ENCODE assay signal across 31 cellular contexts in the genomic region with DNA sequence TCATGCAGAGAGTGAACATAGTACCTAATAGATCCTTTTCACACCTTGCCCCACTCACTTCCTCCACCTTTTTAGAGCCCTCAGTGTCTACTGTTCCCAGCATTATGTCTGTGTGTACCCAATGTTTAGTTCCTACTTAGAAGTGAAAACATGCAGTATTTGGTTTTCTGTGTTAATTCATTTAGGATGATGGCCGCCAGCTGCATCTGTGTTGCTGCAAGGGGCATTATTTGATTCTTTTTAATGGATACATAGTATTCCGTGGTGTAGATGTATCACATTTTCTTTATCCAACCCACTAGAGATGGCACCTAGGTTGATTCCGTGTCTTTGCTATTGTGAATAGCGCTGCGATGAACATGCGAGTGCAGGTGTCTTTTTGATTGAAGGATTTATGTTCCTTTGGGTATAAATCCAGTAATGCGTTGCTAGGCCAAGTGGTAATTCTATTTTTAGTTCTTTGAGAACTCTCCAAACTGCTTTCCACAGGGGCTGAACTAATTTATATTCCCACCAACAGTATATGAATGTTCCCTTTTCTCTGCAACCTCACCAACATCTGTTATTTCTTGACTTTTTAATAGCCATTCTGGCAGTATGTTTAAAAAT. TPM values are rescaled to one million over a fixed set of nuclear protein-coding genes. Genes with fewer than 3 reads are reported as not detected.
"Had no signal": no experiment of that assay in that cellular context is flagged by ENCODE, and none has a peak within 500 bp of the region (broad histone marks: within the 10 kb centered on the region; RNA-seq: fewer than 3 reads in every experiment).

No MANE protein-coding gene starts in this region.

- H3K4me1 ChIP-seq: colonic mucosa, foreskin keratinocyte, heart right ventricle had no signal

- ATAC-seq: effector memory CD8-positive, alpha-beta T cell; esophagus mucosa; foreskin keratinocyte; gastrocnemius medialis; gastroesophageal sphincter; heart left ventricle; heart right ventricle had no signal

- H3K27me3 ChIP-seq: colonic mucosa, dorsolateral prefrontal cortex, esophagus muscularis mucosa, esophagus squamous epithelium, foreskin keratinocyte, gastrocnemius medialis, gastroesophageal sphincter, heart left ventricle, heart right ventricle had no signal

- H3K36me3 ChIP-seq: colonic mucosa, gastrocnemius medialis had no signal

- H3K4me3 Mint-ChIP-seq: dendritic cell treated with granulocyte-macrophage colony-stimulating factor and Interleukin-4, amounts not matched to agents 40 ng/mL and 50 ng/mL, for 4 days; effector memory CD8-positive, alpha-beta T cell had no signal

- H3K9me3 Mint-ChIP-seq: dendritic cell treated with granulocyte-macrophage colony-stimulating factor and Interleukin-4, amounts not matched to agents 40 ng/mL and 50 ng/mL, for 4 days; effector memory CD8-positive, alpha-beta T cell had no signal

- H3K27ac ChIP-seq: colonic mucosa, coronary artery, dorsolateral prefrontal cortex, epithelial cell of prostate, esophagus muscularis mucosa, esophagus squamous epithelium, foreskin keratinocyte, gastrocnemius medialis, gastroesophageal sphincter, heart left ventricle, heart right ventricle had no signal

- FAIRE-seq: colon, endometrium, endothelial cell of umbilical vein, frontal cortex had no signal

- H3K27ac Mint-ChIP-seq: dendritic cell treated with granulocyte-macrophage colony-stimulating factor and Interleukin-4, amounts not matched to agents 40 ng/mL and 50 ng/mL, for 4 days; effector memory CD8-positive, alpha-beta T cell had no signal

- H3K4me3 ChIP-seq: colonic mucosa, coronary artery, dorsolateral prefrontal cortex, esophagus muscularis mucosa, esophagus squamous epithelium, gastrocnemius medialis, gastroesophageal sphincter, heart left ventricle, heart right ventricle had no signal

- DNase-seq: colonic mucosa; cortex of kidney; dermis blood vessel endothelial cell; dorsolateral prefrontal cortex; effector CD4-positive, alpha-beta T cell; effector CD8-positive, alpha-beta T cell; effector memory CD4-positive, alpha-beta T cell; effector memory CD8-positive, alpha-beta T cell; erythroblast; esophagus squamous epithelium; foreskin fibroblast; foreskin keratinocyte; foreskin melanocyte; gastrocnemius medialis; glutamatergic neuron; head of caudate nucleus; heart left ventricle; heart right ventricle had no signal

- H3K27me3 Mint-ChIP-seq: dendritic cell treated with granulocyte-macrophage colony-stimulating factor and Interleukin-4, amounts not matched to agents 40 ng/mL and 50 ng/mL, for 4 days had no signal

- H3K9me3 ChIP-seq: colonic mucosa, esophagus muscularis mucosa, esophagus squamous epithelium, gastrocnemius medialis, gastroesophageal sphincter, heart left ventricle, heart right ventricle had no signal

RNA-seq across cellular contexts. Expression of gene HLF, which starts 47.1 kb away (rescaled TPM):
- total RNA-seq: dermis blood vessel endothelial cell, dermis microvascular lymphatic vessel endothelial cell, endothelial cell of umbilical vein, fibroblast of villous mesenchyme, glomerular endothelial cell had no signal
- polyA plus RNA-seq: endothelial cell of umbilical vein, foreskin keratinocyte had no signal
